23 cellular contexts compared by ENCODE assay signal in the genomic region with DNA sequence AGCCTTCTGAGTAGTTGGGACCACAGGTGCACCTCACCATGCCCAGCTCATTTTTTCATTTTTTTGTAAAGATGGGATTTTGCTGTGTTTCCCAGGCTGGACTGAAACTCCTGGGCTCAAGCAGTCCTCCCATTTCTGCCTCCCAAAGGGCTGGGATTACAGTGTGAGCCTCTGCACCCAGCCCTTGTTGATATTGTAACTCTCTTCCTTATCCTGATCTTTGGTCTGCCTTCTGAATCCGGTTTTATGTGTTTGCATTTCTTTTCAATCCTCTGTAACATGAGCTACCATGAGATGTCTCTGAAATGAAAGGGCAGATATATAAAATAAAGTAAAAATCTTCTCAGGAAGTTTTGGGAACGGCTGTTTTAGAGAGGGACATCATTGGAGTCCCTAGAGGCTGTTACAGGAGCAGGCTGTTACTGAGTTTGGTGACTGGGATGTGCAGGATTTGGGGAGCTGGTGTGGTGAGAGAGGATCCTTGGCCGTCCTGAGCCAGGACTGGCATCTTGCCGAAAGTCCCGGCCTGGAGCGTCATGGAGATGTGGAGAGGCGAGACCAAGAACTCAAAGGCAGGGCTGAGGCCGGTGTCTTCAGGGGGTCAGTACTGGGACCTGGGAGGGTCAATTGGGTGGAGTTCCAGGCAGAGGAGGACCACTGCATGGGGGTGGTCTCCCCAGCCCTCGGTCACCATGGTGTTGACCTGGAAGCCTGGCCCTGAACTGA. TPM values are rescaled to one million over a fixed set of nuclear protein-coding genes. Genes with fewer than 3 reads are reported as not detected.
"Had no signal": no experiment of that assay in that cellular context is flagged by ENCODE, and none has a peak within 500 bp of the region (broad histone marks: within the 10 kb centered on the region; RNA-seq: fewer than 3 reads in every experiment).

No MANE protein-coding gene starts in this region.

- H3K4me3 Mint-ChIP-seq: natural killer cell, neural progenitor cell had no signal

- H3K9ac ChIP-seq: neural progenitor cell, parathyroid adenoma had no signal

- FAIRE-seq: islet of Langerhans, small intestine had no signal

- H3K27ac Mint-ChIP-seq: natural killer cell had no signal

- DNase-seq: effector CD4-positive, alpha-beta T cell; foreskin melanocyte; heart left ventricle; hypothalamus; kidney glomerular epithelial cell; mammary epithelial cell; natural killer cell; occipital lobe; small intestine; stimulated activated CD4-positive, alpha-beta T cell treated with anti-CD3 and anti-CD28 coated beads, Interleukin-12 subunit alpha, Interleukin-12 subunit beta, amount 100 ng/mL, for 4 hours; stimulated activated naive CD4-positive, alpha-beta T cell; stomach; transverse colon had no signal

- H3K36me3 ChIP-seq: heart left ventricle, neural progenitor cell, stomach, thoracic aorta had no signal

- H2AFZ ChIP-seq: neural progenitor cell, parathyroid adenoma had no signal

- H3K4me1 ChIP-seq: heart left ventricle, neural progenitor cell, parathyroid adenoma, stomach, transverse colon had no signal

- H3K9me3 ChIP-seq: heart left ventricle, stomach, thoracic aorta, transverse colon had no signal

- H3K27me3 ChIP-seq: neural progenitor cell had no signal

- H3K27ac ChIP-seq: coronary artery, heart left ventricle, neural progenitor cell, parathyroid adenoma, stomach, thoracic aorta, transverse colon had no signal

- H3K4me3 ChIP-seq: coronary artery, heart left ventricle, neural progenitor cell, stomach, thoracic aorta, transverse colon had no signal

- H3K79me2 ChIP-seq: parathyroid adenoma had no signal

- H3K4me1 Mint-ChIP-seq: natural killer cell had no signal

- H3K4me2 ChIP-seq: neural progenitor cell had no signal

- ATAC-seq: left lobe of liver, natural killer cell had no signal

- H3K9me3 Mint-ChIP-seq: natural killer cell, neural progenitor cell had no signal

- H3K36me3 Mint-ChIP-seq: natural killer cell, neural progenitor cell had no signal

RNA-seq across cellular contexts. Expression of a gene that starts 39.4 kb away (rescaled TPM):
- total RNA-seq: dermis microvascular lymphatic vessel endothelial cell, glomerular endothelial cell, heart left ventricle, myocyte, natural killer cell, pulmonary artery endothelial cell had no signal
- polyA plus RNA-seq: mammary epithelial cell had no signal
